In genomic region chr10:5450605-5451384, GRCh38 we compare ENCODE assay signal across 16 cellular contexts. TPM values are rescaled to one million over a fixed set of nuclear protein-coding genes. Genes with fewer than 3 reads are reported as not detected.
DNase-seq lines count a peak whose midpoint lies in the region; ATAC-seq, FAIRE-seq and TF ChIP-seq lines count a peak whose summit lies in the region.
"Had no signal": no experiment of that assay in that cellular context is flagged by ENCODE, and none has a peak within 500 bp of the region (broad histone marks: within the 10 kb centered on the region; RNA-seq: fewer than 3 reads in every experiment).

No MANE protein-coding gene starts in this region.

- H3F3A ChIP-seq in Loucy (ENCODE audit: low read depth) = 0 out of 2 replicates have a peak, but pooled peaks cover 3% of the 10 kb centered on the region

- no peaks in the 10 kb centered on the region for H3K27me3 Mint-ChIP-seq in mesothelial cell of epicardium (ENCODE audit: low read depth)
- H3K27me3 Mint-ChIP-seq in CD4-positive, alpha-beta T cell = no peaks in the 10 kb centered on the region
- H3K27me3 Mint-ChIP-seq: B cell had no signal

- peaks cover 41% of the 10 kb centered on the region for H3K4me1 ChIP-seq in Loucy (ENCODE audit: insufficient read depth, low read length, poor library complexity, severe bottlenecking)
- H3K4me1 ChIP-seq in thoracic aorta (ENCODE audit: control insufficient read depth in 1 of 2, low read depth in 2 of 2) = peaks cover 8 to 40% of the 10 kb centered on the region in 2 donors

- H3K9me2 ChIP-seq in Loucy (replicated peaks; ENCODE audit: low read depth, low read length) = no peaks in the 10 kb centered on the region

- ATAC-seq in thoracic aorta (ENCODE audit: insufficient number of reproducible peaks, low FRiP score, low read depth) = no peak
- ATAC-seq in CD4-positive, alpha-beta T cell (ENCODE audit: poor library complexity) = no peak

- H3K27me3 ChIP-seq in Loucy (ENCODE audit: insufficient read depth, low read length, poor library complexity, severe bottlenecking) (no peaks in the 10 kb centered on the region), thoracic aorta (replicated peaks; ENCODE audit: insufficient read depth) (no peaks in the 10 kb centered on the region)
- no peaks in the 10 kb centered on the region for H3K27me3 ChIP-seq in CD4-positive, alpha-beta T cell (ENCODE audit: control insufficient read depth, insufficient read depth, low read length)

- peak overlapping the region; percentile 56 for H3K4me3 Mint-ChIP-seq in mesothelial cell of epicardium
- no peak overlapping the region for H3K4me3 Mint-ChIP-seq in CD4-positive, alpha-beta T cell

- peaks cover 36% of the 10 kb centered on the region for H3K4me1 Mint-ChIP-seq in mesothelial cell of epicardium
- peaks cover 35% of the 10 kb centered on the region for H3K4me1 Mint-ChIP-seq in CD4-positive, alpha-beta T cell (ENCODE audit: low read depth)

- H3K27ac Mint-ChIP-seq in mesothelial cell of epicardium = peak overlapping the region; percentile 79
- no peak overlapping the region for H3K27ac Mint-ChIP-seq in CD4-positive, alpha-beta T cell

- peaks cover 53% of the 10 kb centered on the region for H4K20me1 ChIP-seq in Loucy (ENCODE audit: insufficient read depth, low read length, poor library complexity, severe bottlenecking)

- H3K9ac ChIP-seq in Loucy (ENCODE audit: low read depth, low read length, poor library complexity, severe bottlenecking) = no peak overlapping the region

- no peaks in the 10 kb centered on the region for H3K9me3 Mint-ChIP-seq in mesothelial cell of epicardium
- H3K9me3 Mint-ChIP-seq in CD4-positive, alpha-beta T cell = no peaks in the 10 kb centered on the region

- TF ChIP-seq CTCF in Loucy (conservative IDR thresholded peaks at IDR 0.05; ENCODE audit: low read length) = no peak
- no peak for TF ChIP-seq CTCF in mesothelial cell of epicardium (IDR thresholded peaks at IDR 0.05; ENCODE audit: unreplicated experiment)
- no peak for TF ChIP-seq CTCF in thoracic aorta (IDR thresholded peaks at IDR 0.05)
- TF ChIP-seq CTCF in CD4-positive, alpha-beta T cell (IDR thresholded peaks at IDR 0.05) = no peak

- H3K9me3 ChIP-seq in Loucy (ENCODE audit: insufficient read depth, low read depth, low read length) (no peaks in the 10 kb centered on the region), thoracic aorta (no peaks in the 10 kb centered on the region)
- H3K9me3 ChIP-seq in CD4-positive, alpha-beta T cell (ENCODE audit: control insufficient read depth, low read length) = no peaks in the 10 kb centered on the region

- POLR2A ChIA-PET in CD4-positive, alpha-beta T cell (lab: Charles Lee) = no interaction called here

- peaks cover 42% of the 10 kb centered on the region for H3K36me3 ChIP-seq in Loucy (ENCODE audit: insufficient read depth, low read length)
- H3K36me3 ChIP-seq in thoracic aorta = peaks cover 34% of the 10 kb centered on the region

- H2AFZ ChIP-seq in Loucy (ENCODE audit: low read length) = no peak overlapping the region

- H3K79me2 ChIP-seq in Loucy (ENCODE audit: insufficient read depth, low read length) = peaks cover 63% of the 10 kb centered on the region

- CTCF ChIA-PET in CD4-positive, alpha-beta T cell (lab: Charles Lee) = no interaction called here

- FAIRE-seq in colon (lab: Jason Lieb, UNC) = peak; percentile 45

- peak overlapping the region; percentile 85 for H3K4me2 ChIP-seq in Loucy (ENCODE audit: low read depth, low read length, poor library complexity, severe bottlenecking)

- DNase-seq in mesothelial cell of epicardium (ENCODE audit: low spot score in 2 of 2, unreplicated experiment in 2 of 2) (no peak), thoracic aorta (ENCODE audit: low spot score) (no peak), NCI-H2081 (lab: John Stamatoyannopoulos, UW) (no peak), SHP77 treated with DMSO at 0.1 percent for 48 hours (lab: John Stamatoyannopoulos, UW) (no peak), ecto neural progenitor cell (ENCODE audit: low spot score) (no peak)
- no peak for DNase-seq in CD4-positive, alpha-beta T cell
- DNase-seq: activated effector memory CD4-positive, alpha-beta T cell treated with Interleukin-2 at 50 U/mL for 16 hours; NCI-H187 treated with DMSO at 0.1 percent for 48 hours; NCI-H524 had no signal

- peak overlapping the region; percentile 5 to 36 for H3K27ac ChIP-seq in thoracic aorta
- no peak overlapping the region for H3K27ac ChIP-seq in CD4-positive, alpha-beta T cell (ENCODE audit: low read depth, low read length)

- peaks cover 34% of the 10 kb centered on the region for H3K36me3 Mint-ChIP-seq in mesothelial cell of epicardium
- peaks cover 48% of the 10 kb centered on the region for H3K36me3 Mint-ChIP-seq in CD4-positive, alpha-beta T cell (ENCODE audit: low read depth)

- intact Hi-C loops in CD4-positive, alpha-beta T cell (cut with DNase I, micrococcal nuclease) = no loop called here

- H3K4me3 ChIP-seq in Loucy (ENCODE audit: low read length, poor library complexity, severe bottlenecking) (peak overlapping the region; percentile 78), thoracic aorta (peak overlapping the region; percentile 90)

RNA-seq across cellular contexts. Expression of gene NET1, which starts 38.4 kb away (rescaled TPM):
- total RNA-seq in mesothelial cell of epicardium = 201 to 205 TPM (median 205 TPM) in 3 replicates
- total RNA-seq in thoracic aorta = 100 to 1,000 TPM; 117 to 232 TPM
- 10 to 100 TPM; 29.0 to 30.5 TPM for total RNA-seq in CD4-positive, alpha-beta T cell

RNA-seq across cellular contexts. Expression of gene TUBAL3, which starts 46.2 kb away (rescaled TPM):
- total RNA-seq in mesothelial cell of epicardium (0.11 to 0.22 TPM in 2 of 3 replicates, not detected in the other), thoracic aorta (not detected)
- total RNA-seq in CD4-positive, alpha-beta T cell = not detected
- total RNA-seq: activated CD8-positive, alpha-beta memory T cell treated with anti-CD3 and anti-CD28 coated beads for 36 hours; B cell; posterior vena cava had no signal

RNA-seq across cellular contexts. Expression of gene CALML5, which starts 48.6 kb away (rescaled TPM):
- total RNA-seq in mesothelial cell of epicardium (0.42 TPM in 1 of 3 replicates, not detected in the others), thoracic aorta (1 to 10 TPM in 1 of 2 donors, not detected in 1; 3.7 TPM)
- total RNA-seq in CD4-positive, alpha-beta T cell = not detected
- total RNA-seq: activated CD8-positive, alpha-beta memory T cell treated with anti-CD3 and anti-CD28 coated beads for 36 hours; B cell; dermis blood vessel endothelial cell; posterior vena cava; subcutaneous adipose tissue had no signal
